1 cellular context compared by ENCODE assay signal in genomic region chr16:30921748-30922419, GRCh38.
TF ChIP-seq lines count a peak whose summit lies in the region.

No MANE protein-coding gene starts in this region.

TF ChIP-seq in K562, 482 proteins besides CTCF, POLR2A, EP300 and RAD21 (continued from another document and continues in another):
- TF ChIP-seq, protein P1, sequence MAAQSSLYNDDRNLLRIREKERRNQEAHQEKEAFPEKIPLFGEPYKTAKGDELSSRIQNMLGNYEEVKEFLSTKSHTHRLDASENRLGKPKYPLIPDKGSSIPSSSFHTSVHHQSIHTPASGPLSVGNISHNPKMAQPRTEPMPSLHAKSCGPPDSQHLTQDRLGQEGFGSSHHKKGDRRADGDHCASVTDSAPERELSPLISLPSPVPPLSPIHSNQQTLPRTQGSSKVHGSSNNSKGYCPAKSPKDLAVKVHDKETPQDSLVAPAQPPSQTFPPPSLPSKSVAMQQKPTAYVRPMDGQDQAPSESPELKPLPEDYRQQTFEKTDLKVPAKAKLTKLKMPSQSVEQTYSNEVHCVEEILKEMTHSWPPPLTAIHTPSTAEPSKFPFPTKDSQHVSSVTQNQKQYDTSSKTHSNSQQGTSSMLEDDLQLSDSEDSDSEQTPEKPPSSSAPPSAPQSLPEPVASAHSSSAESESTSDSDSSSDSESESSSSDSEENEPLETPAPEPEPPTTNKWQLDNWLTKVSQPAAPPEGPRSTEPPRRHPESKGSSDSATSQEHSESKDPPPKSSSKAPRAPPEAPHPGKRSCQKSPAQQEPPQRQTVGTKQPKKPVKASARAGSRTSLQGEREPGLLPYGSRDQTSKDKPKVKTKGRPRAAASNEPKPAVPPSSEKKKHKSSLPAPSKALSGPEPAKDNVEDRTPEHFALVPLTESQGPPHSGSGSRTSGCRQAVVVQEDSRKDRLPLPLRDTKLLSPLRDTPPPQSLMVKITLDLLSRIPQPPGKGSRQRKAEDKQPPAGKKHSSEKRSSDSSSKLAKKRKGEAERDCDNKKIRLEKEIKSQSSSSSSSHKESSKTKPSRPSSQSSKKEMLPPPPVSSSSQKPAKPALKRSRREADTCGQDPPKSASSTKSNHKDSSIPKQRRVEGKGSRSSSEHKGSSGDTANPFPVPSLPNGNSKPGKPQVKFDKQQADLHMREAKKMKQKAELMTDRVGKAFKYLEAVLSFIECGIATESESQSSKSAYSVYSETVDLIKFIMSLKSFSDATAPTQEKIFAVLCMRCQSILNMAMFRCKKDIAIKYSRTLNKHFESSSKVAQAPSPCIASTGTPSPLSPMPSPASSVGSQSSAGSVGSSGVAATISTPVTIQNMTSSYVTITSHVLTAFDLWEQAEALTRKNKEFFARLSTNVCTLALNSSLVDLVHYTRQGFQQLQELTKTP (IDR thresholded peaks at IDR 0.05; ENCODE audit: low read depth in 1 of 2, partially characterized antibody in 2 of 2): peak in 1 of 2 experiments; percentile 36
- TF ChIP-seq ZNF263 (CRISPR knock-in tag; IDR thresholded peaks at IDR 0.05; ENCODE audit: borderline replicate concordance) (no peak), NCOA2 (IDR thresholded peaks at IDR 0.05; ENCODE audit: partially characterized antibody in 2 of 2) (no peak), SAP30 (IDR thresholded peaks at IDR 0.05; ENCODE audit: borderline replicate concordance, insufficient read depth, low read depth, low read length, poor library complexity, severe bottlenecking) (peak; percentile 69), ZNF184 (CRISPR knock-in tag; IDR thresholded peaks at IDR 0.05) (no peak), EHMT2 (IDR thresholded peaks at IDR 0.05) (no peak), U2AF1 (optimal IDR thresholded peaks at IDR 0.05; ENCODE audit: low read depth, low read length) (no peak), TFAP4 (CRISPR knock-in tag; IDR thresholded peaks at IDR 0.05; ENCODE audit: borderline replicate concordance) (no peak; the same call in 1 of the 2 replicates), NFE2 (IDR thresholded peaks at IDR 0.05; ENCODE audit: low read depth) (no peak), HCFC1 (IDR thresholded peaks at IDR 0.05; ENCODE audit: low read depth, low read length) (no peak), KLF13 (tag; IDR thresholded peaks at IDR 0.05; ENCODE audit: borderline replicate concordance, low read depth) (peak; percentile 73), SMC3 (conservative IDR thresholded peaks at IDR 0.05; ENCODE audit: insufficient read depth, low read depth, low read length) (peak; percentile 88), ATF3 (IDR thresholded peaks at IDR 0.05) (no peak), ATF3 (CRISPR knock-in tag; conservative IDR thresholded peaks at IDR 0.05) (peak; percentile 60; the same call in 1 of the 2 replicates), CAMTA2 (CRISPR knock-in tag; conservative IDR thresholded peaks at IDR 0.05) (no peak), TAF9B (IDR thresholded peaks at IDR 0.05; ENCODE audit: partially characterized antibody) (no peak), CBX3 (IDR thresholded peaks at IDR 0.05; ENCODE audit: borderline replicate concordance in 1 of 2, low read length in 2 of 2) (no peak), MED1 (CRISPR knock-in tag; IDR thresholded peaks at IDR 0.05; ENCODE audit: borderline replicate concordance) (no peak), SFPQ (IDR thresholded peaks at IDR 0.05; ENCODE audit: low read depth, low read length) (no peak), CBX8 (IDR thresholded peaks at IDR 0.05; ENCODE audit: borderline replicate concordance, extremely low read depth, low read depth, low read length, poor library complexity, severe bottlenecking) (no peak), HDAC6 (IDR thresholded peaks at IDR 0.05; ENCODE audit: low read depth, low read length) (no peak), CBX5 (IDR thresholded peaks at IDR 0.05; ENCODE audit: borderline replicate concordance, low read depth) (no peak), ZZZ3 (IDR thresholded peaks at IDR 0.05) (no peak), BRCA1 (IDR thresholded peaks at IDR 0.05) (no peak), BRCA1 (CRISPR knock-in tag; IDR thresholded peaks at IDR 0.05) (no peak)
- TF ChIP-seq, protein P2, sequence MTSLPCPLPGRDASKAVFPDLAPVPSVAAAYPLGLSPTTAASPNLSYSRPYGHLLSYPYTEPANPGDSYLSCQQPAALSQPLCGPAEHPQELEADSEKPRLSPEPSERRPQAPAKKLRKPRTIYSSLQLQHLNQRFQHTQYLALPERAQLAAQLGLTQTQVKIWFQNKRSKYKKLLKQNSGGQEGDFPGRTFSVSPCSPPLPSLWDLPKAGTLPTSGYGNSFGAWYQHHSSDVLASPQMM (CRISPR knock-in tag; IDR thresholded peaks at IDR 0.05): no peak
- TF ChIP-seq, protein P3, sequence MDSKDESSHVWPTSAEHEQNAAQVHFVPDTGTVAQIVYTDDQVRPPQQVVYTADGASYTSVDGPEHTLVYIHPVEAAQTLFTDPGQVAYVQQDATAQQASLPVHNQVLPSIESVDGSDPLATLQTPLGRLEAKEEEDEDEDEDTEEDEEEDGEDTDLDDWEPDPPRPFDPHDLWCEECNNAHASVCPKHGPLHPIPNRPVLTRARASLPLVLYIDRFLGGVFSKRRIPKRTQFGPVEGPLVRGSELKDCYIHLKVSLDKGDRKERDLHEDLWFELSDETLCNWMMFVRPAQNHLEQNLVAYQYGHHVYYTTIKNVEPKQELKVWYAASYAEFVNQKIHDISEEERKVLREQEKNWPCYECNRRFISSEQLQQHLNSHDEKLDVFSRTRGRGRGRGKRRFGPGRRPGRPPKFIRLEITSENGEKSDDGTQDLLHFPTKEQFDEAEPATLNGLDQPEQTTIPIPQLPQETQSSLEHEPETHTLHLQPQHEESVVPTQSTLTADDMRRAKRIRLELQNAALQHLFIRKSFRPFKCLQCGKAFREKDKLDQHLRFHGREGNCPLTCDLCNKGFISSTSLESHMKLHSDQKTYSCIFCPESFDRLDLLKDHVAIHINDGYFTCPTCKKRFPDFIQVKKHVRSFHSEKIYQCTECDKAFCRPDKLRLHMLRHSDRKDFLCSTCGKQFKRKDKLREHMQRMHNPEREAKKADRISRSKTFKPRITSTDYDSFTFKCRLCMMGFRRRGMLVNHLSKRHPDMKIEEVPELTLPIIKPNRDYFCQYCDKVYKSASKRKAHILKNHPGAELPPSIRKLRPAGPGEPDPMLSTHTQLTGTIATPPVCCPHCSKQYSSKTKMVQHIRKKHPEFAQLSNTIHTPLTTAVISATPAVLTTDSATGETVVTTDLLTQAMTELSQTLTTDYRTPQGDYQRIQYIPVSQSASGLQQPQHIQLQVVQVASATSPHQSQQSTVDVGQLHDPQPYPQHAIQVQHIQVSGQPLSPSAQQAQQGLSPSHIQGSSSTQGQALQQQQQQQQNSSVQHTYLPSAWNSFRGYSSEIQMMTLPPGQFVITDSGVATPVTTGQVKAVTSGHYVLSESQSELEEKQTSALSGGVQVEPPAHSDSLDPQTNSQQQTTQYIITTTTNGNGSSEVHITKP (IDR thresholded peaks at IDR 0.05; ENCODE audit: partially characterized antibody): no peak
- TF ChIP-seq, protein P4, sequence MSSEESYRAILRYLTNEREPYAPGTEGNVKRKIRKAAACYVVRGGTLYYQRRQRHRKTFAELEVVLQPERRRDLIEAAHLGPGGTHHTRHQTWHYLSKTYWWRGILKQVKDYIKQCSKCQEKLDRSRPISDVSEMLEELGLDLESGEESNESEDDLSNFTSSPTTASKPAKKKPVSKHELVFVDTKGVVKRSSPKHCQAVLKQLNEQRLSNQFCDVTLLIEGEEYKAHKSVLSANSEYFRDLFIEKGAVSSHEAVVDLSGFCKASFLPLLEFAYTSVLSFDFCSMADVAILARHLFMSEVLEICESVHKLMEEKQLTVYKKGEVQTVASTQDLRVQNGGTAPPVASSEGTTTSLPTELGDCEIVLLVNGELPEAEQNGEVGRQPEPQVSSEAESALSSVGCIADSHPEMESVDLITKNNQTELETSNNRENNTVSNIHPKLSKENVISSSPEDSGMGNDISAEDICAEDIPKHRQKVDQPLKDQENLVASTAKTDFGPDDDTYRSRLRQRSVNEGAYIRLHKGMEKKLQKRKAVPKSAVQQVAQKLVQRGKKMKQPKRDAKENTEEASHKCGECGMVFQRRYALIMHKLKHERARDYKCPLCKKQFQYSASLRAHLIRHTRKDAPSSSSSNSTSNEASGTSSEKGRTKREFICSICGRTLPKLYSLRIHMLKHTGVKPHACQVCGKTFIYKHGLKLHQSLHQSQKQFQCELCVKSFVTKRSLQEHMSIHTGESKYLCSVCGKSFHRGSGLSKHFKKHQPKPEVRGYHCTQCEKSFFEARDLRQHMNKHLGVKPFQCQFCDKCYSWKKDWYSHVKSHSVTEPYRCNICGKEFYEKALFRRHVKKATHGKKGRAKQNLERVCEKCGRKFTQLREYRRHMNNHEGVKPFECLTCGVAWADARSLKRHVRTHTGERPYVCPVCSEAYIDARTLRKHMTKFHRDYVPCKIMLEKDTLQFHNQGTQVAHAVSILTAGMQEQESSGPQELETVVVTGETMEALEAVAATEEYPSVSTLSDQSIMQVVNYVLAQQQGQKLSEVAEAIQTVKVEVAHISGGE (CRISPR knock-in tag; IDR thresholded peaks at IDR 0.05): peak in 1 of 3 experiments; percentile 5; a peak in 1 of 6 replicates
- TF ChIP-seq, protein P5, sequence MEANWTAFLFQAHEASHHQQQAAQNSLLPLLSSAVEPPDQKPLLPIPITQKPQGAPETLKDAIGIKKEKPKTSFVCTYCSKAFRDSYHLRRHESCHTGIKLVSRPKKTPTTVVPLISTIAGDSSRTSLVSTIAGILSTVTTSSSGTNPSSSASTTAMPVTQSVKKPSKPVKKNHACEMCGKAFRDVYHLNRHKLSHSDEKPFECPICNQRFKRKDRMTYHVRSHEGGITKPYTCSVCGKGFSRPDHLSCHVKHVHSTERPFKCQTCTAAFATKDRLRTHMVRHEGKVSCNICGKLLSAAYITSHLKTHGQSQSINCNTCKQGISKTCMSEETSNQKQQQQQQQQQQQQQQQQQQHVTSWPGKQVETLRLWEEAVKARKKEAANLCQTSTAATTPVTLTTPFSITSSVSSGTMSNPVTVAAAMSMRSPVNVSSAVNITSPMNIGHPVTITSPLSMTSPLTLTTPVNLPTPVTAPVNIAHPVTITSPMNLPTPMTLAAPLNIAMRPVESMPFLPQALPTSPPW (CRISPR knock-in tag; IDR thresholded peaks at IDR 0.05): peak; percentile 82
- TF ChIP-seq, protein P6, sequence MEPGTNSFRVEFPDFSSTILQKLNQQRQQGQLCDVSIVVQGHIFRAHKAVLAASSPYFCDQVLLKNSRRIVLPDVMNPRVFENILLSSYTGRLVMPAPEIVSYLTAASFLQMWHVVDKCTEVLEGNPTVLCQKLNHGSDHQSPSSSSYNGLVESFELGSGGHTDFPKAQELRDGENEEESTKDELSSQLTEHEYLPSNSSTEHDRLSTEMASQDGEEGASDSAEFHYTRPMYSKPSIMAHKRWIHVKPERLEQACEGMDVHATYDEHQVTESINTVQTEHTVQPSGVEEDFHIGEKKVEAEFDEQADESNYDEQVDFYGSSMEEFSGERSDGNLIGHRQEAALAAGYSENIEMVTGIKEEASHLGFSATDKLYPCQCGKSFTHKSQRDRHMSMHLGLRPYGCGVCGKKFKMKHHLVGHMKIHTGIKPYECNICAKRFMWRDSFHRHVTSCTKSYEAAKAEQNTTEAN (CRISPR knock-in tag; IDR thresholded peaks at IDR 0.05): no peak
- TF ChIP-seq, protein P7, sequence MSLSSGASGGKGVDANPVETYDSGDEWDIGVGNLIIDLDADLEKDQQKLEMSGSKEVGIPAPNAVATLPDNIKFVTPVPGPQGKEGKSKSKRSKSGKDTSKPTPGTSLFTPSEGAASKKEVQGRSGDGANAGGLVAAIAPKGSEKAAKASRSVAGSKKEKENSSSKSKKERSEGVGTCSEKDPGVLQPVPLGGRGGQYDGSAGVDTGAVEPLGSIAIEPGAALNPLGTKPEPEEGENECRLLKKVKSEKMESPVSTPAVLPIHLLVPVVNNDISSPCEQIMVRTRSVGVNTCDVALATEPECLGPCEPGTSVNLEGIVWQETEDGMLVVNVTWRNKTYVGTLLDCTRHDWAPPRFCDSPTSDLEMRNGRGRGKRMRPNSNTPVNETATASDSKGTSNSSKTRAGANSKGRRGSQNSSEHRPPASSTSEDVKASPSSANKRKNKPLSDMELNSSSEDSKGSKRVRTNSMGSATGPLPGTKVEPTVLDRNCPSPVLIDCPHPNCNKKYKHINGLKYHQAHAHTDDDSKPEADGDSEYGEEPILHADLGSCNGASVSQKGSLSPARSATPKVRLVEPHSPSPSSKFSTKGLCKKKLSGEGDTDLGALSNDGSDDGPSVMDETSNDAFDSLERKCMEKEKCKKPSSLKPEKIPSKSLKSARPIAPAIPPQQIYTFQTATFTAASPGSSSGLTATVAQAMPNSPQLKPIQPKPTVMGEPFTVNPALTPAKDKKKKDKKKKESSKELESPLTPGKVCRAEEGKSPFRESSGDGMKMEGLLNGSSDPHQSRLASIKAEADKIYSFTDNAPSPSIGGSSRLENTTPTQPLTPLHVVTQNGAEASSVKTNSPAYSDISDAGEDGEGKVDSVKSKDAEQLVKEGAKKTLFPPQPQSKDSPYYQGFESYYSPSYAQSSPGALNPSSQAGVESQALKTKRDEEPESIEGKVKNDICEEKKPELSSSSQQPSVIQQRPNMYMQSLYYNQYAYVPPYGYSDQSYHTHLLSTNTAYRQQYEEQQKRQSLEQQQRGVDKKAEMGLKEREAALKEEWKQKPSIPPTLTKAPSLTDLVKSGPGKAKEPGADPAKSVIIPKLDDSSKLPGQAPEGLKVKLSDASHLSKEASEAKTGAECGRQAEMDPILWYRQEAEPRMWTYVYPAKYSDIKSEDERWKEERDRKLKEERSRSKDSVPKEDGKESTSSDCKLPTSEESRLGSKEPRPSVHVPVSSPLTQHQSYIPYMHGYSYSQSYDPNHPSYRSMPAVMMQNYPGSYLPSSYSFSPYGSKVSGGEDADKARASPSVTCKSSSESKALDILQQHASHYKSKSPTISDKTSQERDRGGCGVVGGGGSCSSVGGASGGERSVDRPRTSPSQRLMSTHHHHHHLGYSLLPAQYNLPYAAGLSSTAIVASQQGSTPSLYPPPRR (CRISPR knock-in tag; IDR thresholded peaks at IDR 0.05; ENCODE audit: borderline replicate concordance): 0 out of 2 replicates have a peak, but pooled peaks have one; percentile 40
